ENCODE assay signal across 23 cellular contexts in the genomic region with DNA sequence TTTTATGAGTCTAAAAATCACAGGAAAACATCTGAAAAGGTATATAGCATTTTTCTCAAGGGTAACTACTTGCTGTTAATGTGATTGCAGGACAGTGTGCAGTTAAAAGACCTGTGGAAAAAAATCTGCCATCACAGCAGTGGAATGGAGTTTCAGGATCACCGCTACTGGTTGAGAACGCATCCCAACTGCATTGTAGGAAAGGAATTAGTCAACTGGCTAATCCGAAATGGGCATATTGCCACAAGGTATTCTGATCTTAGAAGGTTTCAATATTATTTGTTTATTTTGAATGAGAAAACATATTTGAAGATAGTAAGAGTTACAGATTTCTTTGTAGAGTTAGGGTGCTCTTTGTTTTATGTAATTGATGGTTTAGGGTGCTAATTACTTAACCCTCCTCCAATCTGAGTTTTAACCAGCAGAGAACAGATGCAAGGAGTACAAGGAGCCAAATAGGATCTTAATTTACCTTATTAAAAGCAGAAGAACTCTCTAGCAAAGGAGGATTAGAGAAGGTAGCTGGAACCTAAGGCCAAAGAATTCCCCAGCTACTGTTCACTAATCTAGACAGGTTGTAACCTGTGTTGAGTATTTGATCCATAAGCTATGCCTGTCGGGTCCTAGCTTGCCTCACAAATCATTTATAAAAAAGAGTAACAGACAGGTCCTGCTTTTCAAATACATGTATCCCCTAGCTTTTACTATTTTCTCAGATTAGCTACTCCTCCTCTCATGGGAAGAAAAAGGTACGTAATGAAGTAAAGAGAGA.
"Had no signal": no experiment of that assay in that cellular context is flagged by ENCODE, and none has a peak within 500 bp of the region (broad histone marks: within the 10 kb centered on the region; RNA-seq: fewer than 3 reads in every experiment).

No MANE protein-coding gene starts in this region.

- H3K27ac ChIP-seq: body of pancreas, heart left ventricle, pancreas, psoas muscle, right atrium auricular region, tibial nerve had no signal

- H3K27me3 ChIP-seq: body of pancreas, heart left ventricle, pancreas, right atrium auricular region, tibial nerve had no signal

- H3K9me3 ChIP-seq: body of pancreas, heart left ventricle, pancreas, psoas muscle, right atrium auricular region, tibial nerve had no signal

- H3K4me1 Mint-ChIP-seq: activated naive CD8-positive, alpha-beta T cell treated with anti-CD3 and anti-CD28 coated beads, Interleukin-2, amount 50 U/mL, for 24 hours; nephron progenitor cell; stimulated activated naive CD8-positive, alpha-beta T cell treated with anti-CD3 and anti-CD28 coated beads, Interleukin-15, amount 100 ng/mL, for 72 hours had no signal

- H3K4me1 ChIP-seq: body of pancreas, pancreas, psoas muscle, right atrium auricular region, tibial nerve had no signal

- ATAC-seq: activated naive CD8-positive, alpha-beta T cell treated with anti-CD3 and anti-CD28 coated beads, Interleukin-2, amount 50 U/mL, for 24 hours; body of pancreas; heart left ventricle; left cardiac atrium; pancreas; psoas muscle; stimulated activated naive CD8-positive, alpha-beta T cell treated with anti-CD3 and anti-CD28 coated beads, Interleukin-15, amount 100 ng/mL, for 72 hours; T-helper 17 cell had no signal

- H3K9me3 Mint-ChIP-seq: activated naive CD8-positive, alpha-beta T cell treated with anti-CD3 and anti-CD28 coated beads, Interleukin-2, amount 50 U/mL, for 24 hours; dendritic cell treated with granulocyte-macrophage colony-stimulating factor and Interleukin-4, amounts not matched to agents 40 ng/mL and 50 ng/mL, for 4 days; nephron progenitor cell; stimulated activated naive CD8-positive, alpha-beta T cell treated with anti-CD3 and anti-CD28 coated beads, Interleukin-15, amount 100 ng/mL, for 72 hours had no signal

- H3K4me3 Mint-ChIP-seq: activated naive CD8-positive, alpha-beta T cell treated with anti-CD3 and anti-CD28 coated beads, Interleukin-2, amount 50 U/mL, for 24 hours; dendritic cell treated with granulocyte-macrophage colony-stimulating factor and Interleukin-4, amounts not matched to agents 40 ng/mL and 50 ng/mL, for 4 days; nephron progenitor cell; stimulated activated naive CD8-positive, alpha-beta T cell treated with anti-CD3 and anti-CD28 coated beads, Interleukin-15, amount 100 ng/mL, for 72 hours; T-helper 17 cell had no signal

- DNase-seq: activated CD4-positive, alpha-beta T cell treated with anti-CD3 and anti-CD28 coated beads for 4 hours; activated CD4-positive, alpha-beta T cell treated with anti-CD3 and anti-CD28 coated beads, Interleukin-2, amount 50 U/mL, for 48 hours; activated CD4-positive, CD25-positive, alpha-beta regulatory T cell; activated CD8-positive, alpha-beta memory T cell treated with anti-CD3 and anti-CD28 coated beads, Interleukin-2, amount 50 U/mL, for 48 hours; activated gamma-delta T cell; activated naive CD4-positive, alpha-beta T cell treated with anti-CD3 and anti-CD28 coated beads, Interleukin-2, amount 50 U/mL, for 16 hours; activated naive CD8-positive, alpha-beta T cell treated with anti-CD3 and anti-CD28 coated beads, Interleukin-2, amount 50 U/mL, for 24 hours; anterior cingulate cortex; body of pancreas; caudate nucleus; effector CD8-positive, alpha-beta T cell; heart left ventricle; left cardiac atrium; mesenchymal stem cell; nephron progenitor cell; pancreas; psoas muscle; stimulated activated CD4-positive, alpha-beta T cell treated with anti-CD3 and anti-CD28 coated beads, Interleukin-4, amount 100 ng/mL, for 4 hours; stimulated activated naive CD8-positive, alpha-beta T cell treated with anti-CD3 and anti-CD28 coated beads, Interleukin-15, amount 100 ng/mL, for 72 hours; T-helper 17 cell had no signal

- H3K4me3 ChIP-seq: body of pancreas, heart left ventricle, pancreas, psoas muscle, right atrium auricular region, tibial nerve had no signal

- H3K27me3 Mint-ChIP-seq: activated naive CD8-positive, alpha-beta T cell treated with anti-CD3 and anti-CD28 coated beads, Interleukin-2, amount 50 U/mL, for 24 hours; dendritic cell treated with granulocyte-macrophage colony-stimulating factor and Interleukin-4, amounts not matched to agents 40 ng/mL and 50 ng/mL, for 4 days; stimulated activated naive CD8-positive, alpha-beta T cell treated with anti-CD3 and anti-CD28 coated beads, Interleukin-15, amount 100 ng/mL, for 72 hours; T-helper 17 cell had no signal

- H3K27ac Mint-ChIP-seq: activated naive CD8-positive, alpha-beta T cell treated with anti-CD3 and anti-CD28 coated beads, Interleukin-2, amount 50 U/mL, for 24 hours; nephron progenitor cell had no signal
